ENCODE assay signal across 17 cellular contexts in genomic region chr18:12046751-12047335, GRCh38. TPM values are rescaled to one million over a fixed set of nuclear protein-coding genes. Genes with fewer than 3 reads are reported as not detected.
A peak's percentile ranks its signal among the peaks of the same experiment; 100 is the strongest.
DNase-seq lines count a peak whose midpoint lies in the region; FAIRE-seq and TF ChIP-seq lines count a peak whose summit lies in the region.
"Had no signal": no experiment of that assay in that cellular context is flagged by ENCODE, and none has a peak within 500 bp of the region (broad histone marks: within the 10 kb centered on the region; RNA-seq: fewer than 3 reads in every experiment).

No MANE protein-coding gene starts in this region.

- H3K4me3 ChIP-seq in colonic mucosa (no peak overlapping the region), neuronal stem cell (ENCODE audit: low read length in 2 of 2) (no peak overlapping the region), sigmoid colon (no peak overlapping the region)
- H3K4me3 ChIP-seq: vagina had no signal

- TF ChIP-seq POLR2A in GM12892 (IDR thresholded peaks at IDR 0.05; ENCODE audit: low read depth, low read length) (no peak), sigmoid colon (IDR thresholded peaks at IDR 0.05) (no peak)

- no peak overlapping the region for H3K14ac ChIP-seq in neuronal stem cell (ENCODE audit: low read length)

- H3K27me3 ChIP-seq in colonic mucosa (no peaks in the 10 kb centered on the region), neuronal stem cell (ENCODE audit: control insufficient read depth in 3 of 3, insufficient read depth in 3 of 3, low read depth in 1 of 3, low read length in 3 of 3) (peaks cover 0 to 34% (median 0%) of the 10 kb centered on the region in 3 experiments), sigmoid colon (no peaks in the 10 kb centered on the region)
- H3K27me3 ChIP-seq: vagina had no signal

- H2BK12ac ChIP-seq in neuronal stem cell (ENCODE audit: low read length), result peak overlapping the region; percentile 2

- H3K79me1 ChIP-seq in neuronal stem cell (ENCODE audit: low read depth, low read length), result no peaks in the 10 kb centered on the region

- no peak overlapping the region for H3K4me2 ChIP-seq in neuronal stem cell (ENCODE audit: insufficient read depth, low read length, poor library complexity, severe bottlenecking)

- H3K4ac ChIP-seq in neuronal stem cell (ENCODE audit: low read length), result no peak overlapping the region

- no peak overlapping the region for H4K91ac ChIP-seq in neuronal stem cell (ENCODE audit: low read depth, low read length, poor library complexity)

- H3K9ac ChIP-seq in colonic mucosa (ENCODE audit: low read depth in 2 of 2, low read length in 2 of 2), result no peak overlapping the region
- H3K9ac ChIP-seq in neuronal stem cell (ENCODE audit: low read depth, low read length, poor library complexity), result no peak overlapping the region

- H3K36me3 ChIP-seq in colonic mucosa (no peaks in the 10 kb centered on the region), neuronal stem cell (replicated peaks in 1 of 2; ENCODE audit: control insufficient read depth in 2 of 2, insufficient read depth in 2 of 2, low read length in 2 of 2) (no peaks in the 10 kb centered on the region), sigmoid colon (no peaks in the 10 kb centered on the region)
- H3K36me3 ChIP-seq: vagina had no signal

- peak overlapping the region; percentile 15 for H2AK5ac ChIP-seq in neuronal stem cell (ENCODE audit: low read depth, low read length)

- no peak for FAIRE-seq in GM12892 (lab: Jason Lieb, UNC)
- FAIRE-seq: endothelial cell of umbilical vein, kidney had no signal

- DNase-seq in M059J (ENCODE audit: low read depth) (peak; percentile 12), colonic mucosa (peak; percentile 15), neuronal stem cell (ENCODE audit: low spot score) (no peak), GM12892 (ENCODE audit: insufficient read length) (no peak), UCSD-AML1 (lab: John Stamatoyannopoulos, UW; ENCODE audit: unreplicated experiment) (no peak), sigmoid colon (no peak)
- DNase-seq: activated CD4-positive, alpha-beta T cell treated with anti-CD3 and anti-CD28 coated beads, Interleukin-2, amount 10 ng/mL, durations not matched to agents 24 days and 14 days; activated T-cell treated with anti-CD3 and anti-CD28 coated beads, Interleukin-2, amount 50 U/mL, for 4 hours; DMS53; kidney; stimulated activated naive CD4-positive, alpha-beta T cell treated with Interleukin-2 at 50 U/mL for 16 hours had no signal

- intact Hi-C loops in colonic mucosa (cut with DNase I), result no loop called here
- intact Hi-C loops in sigmoid colon (cut with DNase I), result no loop called here

- no peak overlapping the region for H2BK15ac ChIP-seq in neuronal stem cell (ENCODE audit: low read length)

- no peak overlapping the region for H4K8ac ChIP-seq in neuronal stem cell (ENCODE audit: low read depth, low read length)

- H3K9me3 ChIP-seq in colonic mucosa, result no peaks in the 10 kb centered on the region
- no peaks in the 10 kb centered on the region for H3K9me3 ChIP-seq in neuronal stem cell (replicated peaks in 1 of 2; ENCODE audit: control insufficient read depth in 2 of 2, insufficient read depth in 1 of 2, low read depth in 1 of 2, low read length in 2 of 2)
- H3K9me3 ChIP-seq in sigmoid colon, result no peaks in the 10 kb centered on the region
- H3K9me3 ChIP-seq: vagina had no signal

- H2BK5ac ChIP-seq in neuronal stem cell (ENCODE audit: low read length), result no peak overlapping the region

- H3K27ac ChIP-seq in colonic mucosa (no peak overlapping the region), neuronal stem cell (replicated peaks; ENCODE audit: low read length) (no peak overlapping the region), sigmoid colon (no peak overlapping the region)
- H3K27ac ChIP-seq: vagina had no signal

- H3K4me1 ChIP-seq in colonic mucosa (no peaks in the 10 kb centered on the region), neuronal stem cell (ENCODE audit: control insufficient read depth in 2 of 2, insufficient read depth in 1 of 2, low read depth in 1 of 2, low read length in 2 of 2) (peaks cover 0 to 3% of the 10 kb centered on the region in 2 donors), sigmoid colon (no peaks in the 10 kb centered on the region)
- H3K4me1 ChIP-seq: vagina had no signal

- TF ChIP-seq CTCF in GM12872 (IDR thresholded peaks at IDR 0.05; ENCODE audit: insufficient read depth, low read depth, low read length), result peak; percentile 39; the same call in 1 of the 3 replicates
- TF ChIP-seq CTCF in colonic mucosa (IDR thresholded peaks at IDR 0.05), result no peak
- TF ChIP-seq CTCF in sigmoid colon (IDR thresholded peaks at IDR 0.05), result no peak

- no peak overlapping the region for H3K23ac ChIP-seq in neuronal stem cell (ENCODE audit: low read depth, low read length, poor library complexity)

- no peak for TF ChIP-seq EP300 in sigmoid colon (IDR thresholded peaks at IDR 0.05)

- H2AFZ ChIP-seq in neuronal stem cell (ENCODE audit: low read length), result no peak overlapping the region

- H2BK120ac ChIP-seq in neuronal stem cell (ENCODE audit: low read depth, low read length), result no peak overlapping the region

- no CpG with 5 or more reads among the region's 12 CpGs for WGBS in neuronal stem cell (ENCODE audit: extremely low coverage in 2 of 2, insufficient read length in 2 of 2, insufficient replicate concordance in 1 of 2), 2 donors
- 79 to 88% methylated on average over 12 of the region's 12 CpGs for WGBS in sigmoid colon, 2 donors

- peak overlapping the region; percentile 50 for H3K18ac ChIP-seq in neuronal stem cell (ENCODE audit: low read length)

RNA-seq across cellular contexts. Expression of gene ANKRD62, which starts 46.8 kb away (rescaled TPM):
- total RNA-seq in M059J (2014; rRNA removed; shearing (Covaris generic)), result not detected in 2 replicates
- total RNA-seq in colonic mucosa (under 1 TPM; 0.19 to 0.40 TPM), sigmoid colon (under 1 TPM in 1 of 4 donors, not detected in 3; 0.55 TPM)
- polyA plus RNA-seq in neuronal stem cell (2013, experiment 1 of 2), result not detected
- polyA plus RNA-seq in neuronal stem cell (2013, experiment 2 of 2), result not detected
- polyA plus RNA-seq in GM12892 (2012; ENCODE audit: missing spikeins), result not detected
- polyA plus RNA-seq in sigmoid colon, result under 1 TPM in 1 of 3 donors, not detected in 2; 0.03 TPM
- total RNA-seq: activated CD4-positive, alpha-beta T cell treated with anti-CD3 and anti-CD28 coated beads, Interleukin-2, amount 10 ng/mL, durations not matched to agents 24 days and 14 days; activated T-cell treated with anti-CD3 and anti-CD28 coated beads, Interleukin-2, amount 50 U/mL, for 4 hours; cardiac septum; endothelial cell of umbilical vein; kidney; omental fat pad had no signal
- polyA plus RNA-seq: BJ, endothelial cell of umbilical vein had no signal

Comparison
In these comparisons a context has a peak if more than half of its experiments do, and no peak if none do; other contexts are left out.
1. DNase-seq: peak in M059J (single experiment) and colonic mucosa (single experiment); none in neuronal stem cell (single experiment), GM12892 (single experiment), UCSD-AML1 (single experiment) and sigmoid colon (single experiment).